In genomic region chr18:3450358-3451107, GRCh38 we compare ENCODE assay signal across 1 cellular context.
TF ChIP-seq lines count a peak whose summit lies in the region.

No MANE protein-coding gene starts in this region.

TF ChIP-seq in HepG2, 621 proteins besides CTCF, POLR2A, EP300 and RAD21 (continued from another document and continues in another):
- TF ChIP-seq ZNF432 (CRISPR knock-in tag; IDR thresholded peaks at IDR 0.05; ENCODE audit: borderline replicate concordance), result no peak
- no peak for TF ChIP-seq ZXDC (CRISPR knock-in tag; IDR thresholded peaks at IDR 0.05)
- TF ChIP-seq REL (CRISPR knock-in tag; conservative IDR thresholded peaks at IDR 0.05), result no peak
- no peak for TF ChIP-seq ZNF331 (CRISPR knock-in tag; IDR thresholded peaks at IDR 0.05)
- TF ChIP-seq E2F1 (CRISPR knock-in tag; IDR thresholded peaks at IDR 0.05), result 0 out of 2 replicates have a peak, but pooled peaks have one; percentile 31
- no peak for TF ChIP-seq MBD4 (IDR thresholded peaks at IDR 0.05; ENCODE audit: borderline replicate concordance, low read length)
- TF ChIP-seq MEF2D (CRISPR knock-in tag; IDR thresholded peaks at IDR 0.05), result no peak
- no peak for TF ChIP-seq ZNF747 (CRISPR knock-in tag; IDR thresholded peaks at IDR 0.05; ENCODE audit: borderline replicate concordance)
- peak; percentile 50; the same call in 1 of the 2 replicates for TF ChIP-seq FIP1L1 (IDR thresholded peaks at IDR 0.05; ENCODE audit: borderline replicate concordance, insufficient read depth, low read depth, low read length)
- TF ChIP-seq TFE3 (CRISPR knock-in tag; IDR thresholded peaks at IDR 0.05), result no peak
- no peak; the same call in 1 of the 2 replicates for TF ChIP-seq ZFX (CRISPR knock-in tag; IDR thresholded peaks at IDR 0.05; ENCODE audit: low read depth)
- TF ChIP-seq MBNL3 (CRISPR knock-in tag; conservative IDR thresholded peaks at IDR 0.05), result no peak
- TF ChIP-seq ZBTB42 (CRISPR knock-in tag; IDR thresholded peaks at IDR 0.05), result no peak
- no peak for TF ChIP-seq SKIL (CRISPR knock-in tag; IDR thresholded peaks at IDR 0.05; ENCODE audit: borderline replicate concordance)
- TF ChIP-seq NPAS2 (CRISPR knock-in tag; IDR thresholded peaks at IDR 0.05; ENCODE audit: borderline replicate concordance), result no peak
- no peak for TF ChIP-seq SNRNP70 (IDR thresholded peaks at IDR 0.05; ENCODE audit: low read depth, low read length)
- no peak for TF ChIP-seq ZNF614 (CRISPR knock-in tag; IDR thresholded peaks at IDR 0.05; ENCODE audit: borderline replicate concordance)
- peak; percentile 10; the same call in 1 of the 2 replicates for TF ChIP-seq YEATS4 (CRISPR knock-in tag; IDR thresholded peaks at IDR 0.05; ENCODE audit: borderline replicate concordance)
- no peak for TF ChIP-seq RFXANK (CRISPR knock-in tag; IDR thresholded peaks at IDR 0.05)
- TF ChIP-seq ZFP91 (CRISPR knock-in tag; IDR thresholded peaks at IDR 0.05; ENCODE audit: borderline replicate concordance), result peak; percentile 49; the same call in 1 of the 2 replicates
- TF ChIP-seq KLF6 (CRISPR knock-in tag; IDR thresholded peaks at IDR 0.05), result no peak
- TF ChIP-seq TOPORS (CRISPR knock-in tag; IDR thresholded peaks at IDR 0.05), result no peak
- 0 out of 2 replicates have a peak, but pooled peaks have one; percentile 52 for TF ChIP-seq HNF1B (CRISPR knock-in tag; IDR thresholded peaks at IDR 0.05)
- TF ChIP-seq KIAA2018 (CRISPR knock-in tag; IDR thresholded peaks at IDR 0.05; ENCODE audit: borderline replicate concordance), result no peak
- TF ChIP-seq MAX (IDR thresholded peaks at IDR 0.05), result peak; percentile 53
- no peak for TF ChIP-seq GTF3A (CRISPR knock-in tag; conservative IDR thresholded peaks at IDR 0.05)
- TF ChIP-seq KDM2A (CRISPR knock-in tag; IDR thresholded peaks at IDR 0.05; ENCODE audit: borderline replicate concordance, low read depth), result peak; percentile 12; the same call in 1 of the 2 replicates
- no peak for TF ChIP-seq AGO1 (IDR thresholded peaks at IDR 0.05; ENCODE audit: low read depth, low read length, poor library complexity, severe bottlenecking)
- TF ChIP-seq HOXA5 (CRISPR knock-in tag; IDR thresholded peaks at IDR 0.05), result no peak
- TF ChIP-seq DRAP1 (CRISPR knock-in tag; IDR thresholded peaks at IDR 0.05), result no peak
- no peak for TF ChIP-seq ZNF3 (CRISPR knock-in tag; IDR thresholded peaks at IDR 0.05)
- TF ChIP-seq HNRNPK (IDR thresholded peaks at IDR 0.05; ENCODE audit: low read depth, low read length, poor library complexity, severe bottlenecking), result peak; percentile 73
- TF ChIP-seq NFIB (CRISPR knock-in tag; IDR thresholded peaks at IDR 0.05; ENCODE audit: borderline replicate concordance), result no peak
- TF ChIP-seq FOXO4 (CRISPR knock-in tag; conservative IDR thresholded peaks at IDR 0.05), result no peak
- TF ChIP-seq ARHGAP35 (CRISPR knock-in tag; IDR thresholded peaks at IDR 0.05; ENCODE audit: borderline replicate concordance), result no peak
- no peak for TF ChIP-seq POGZ (CRISPR knock-in tag; IDR thresholded peaks at IDR 0.05)
